ENCODE assay signal across 14 cellular contexts in the genomic region with DNA sequence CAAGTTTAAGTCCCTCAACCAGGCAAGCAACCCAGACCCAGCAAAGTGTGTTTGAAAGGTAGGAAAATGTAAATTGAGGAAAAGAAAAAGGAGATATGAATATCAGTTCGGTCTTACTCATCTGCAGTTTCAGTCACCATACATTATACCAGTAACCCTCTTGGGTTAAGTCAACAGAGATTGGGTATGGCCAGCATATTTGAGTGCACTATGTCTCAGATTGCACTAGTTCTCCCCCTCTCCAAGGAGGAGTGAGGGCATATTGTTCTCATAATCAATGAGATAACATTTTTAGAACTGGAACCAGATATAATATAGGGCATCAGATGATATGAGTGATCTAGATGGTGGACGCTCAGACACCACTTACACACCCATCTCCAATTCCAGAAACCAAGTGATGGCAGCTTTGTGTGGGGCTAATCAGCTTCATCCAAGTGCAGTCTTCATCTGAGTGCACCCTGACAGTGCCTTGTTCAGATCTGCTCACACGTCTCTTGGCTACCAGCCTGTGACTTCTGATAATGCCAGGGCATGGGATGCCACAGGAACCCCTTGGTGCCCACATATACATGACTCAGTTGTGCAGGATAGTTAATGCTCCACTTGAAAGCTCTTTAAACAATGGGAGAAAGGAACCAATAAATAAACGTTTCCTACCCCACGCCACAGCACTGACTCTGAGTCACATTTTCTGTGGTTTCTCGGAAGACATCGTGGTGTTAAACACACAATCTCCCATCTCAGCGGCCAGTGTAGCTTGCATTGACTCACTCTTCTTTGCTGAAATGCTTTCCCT.
DNase-seq lines count a peak whose midpoint lies in the region; ATAC-seq, FAIRE-seq and TF ChIP-seq lines count a peak whose summit lies in the region.
"Had no signal": no experiment of that assay in that cellular context is flagged by ENCODE, and none has a peak within 500 bp of the region (broad histone marks: within the 10 kb centered on the region; RNA-seq: fewer than 3 reads in every experiment).

No MANE protein-coding gene starts in this region.

- no peaks in the 10 kb centered on the region for H3K36me3 Mint-ChIP-seq in immature natural killer cell
- H3K36me3 Mint-ChIP-seq: activated naive CD4-positive, alpha-beta T cell treated with anti-CD3 and anti-CD28 coated beads, Interleukin-2, amount 10 ng/mL, durations not matched to agents 7 days and 5 days had no signal

- H3K36me3 ChIP-seq in PC-3 (ENCODE audit: low read depth, low read length) (no peaks in the 10 kb centered on the region), bronchial epithelial cell (ENCODE audit: control insufficient read depth, insufficient read depth, low read length) (no peaks in the 10 kb centered on the region), kidney (ENCODE audit: control insufficient read depth in 1 of 2, insufficient read depth in 2 of 2, low read length in 2 of 2) (no peaks in the 10 kb centered on the region), Peyer's patch (no peaks in the 10 kb centered on the region)
- H3K36me3 ChIP-seq: SJCRH30 had no signal

- intact Hi-C loops in PC-3 (cut with micrococcal nuclease), result loop anchor here (2.0 to 10.0 kb wide), 2 partner anchors 25 to 53 kb away; no protein-coding TSS in a partner anchor
- intact Hi-C loops in kidney (cut with DNase I), result no loop called here

- H2AFZ ChIP-seq in PC-3 (ENCODE audit: low read length), result no peak overlapping the region

- no peaks in the 10 kb centered on the region for H3K79me2 ChIP-seq in PC-3 (ENCODE audit: low read length)

- H3K9ac ChIP-seq in PC-3 (ENCODE audit: low read length) (no peak overlapping the region), kidney (ENCODE audit: low read length in 2 of 2) (no peak overlapping the region)

- H3K4me1 Mint-ChIP-seq in immature natural killer cell, result no peaks in the 10 kb centered on the region
- H3K4me1 Mint-ChIP-seq: activated naive CD4-positive, alpha-beta T cell treated with anti-CD3 and anti-CD28 coated beads, Interleukin-2, amount 10 ng/mL, durations not matched to agents 7 days and 5 days had no signal

- H3K9me3 ChIP-seq in PC-3 (ENCODE audit: low read length), result no peaks in the 10 kb centered on the region
- no peaks in the 10 kb centered on the region for H3K9me3 ChIP-seq in kidney (ENCODE audit: control insufficient read depth in 1 of 2, low read length in 2 of 2)
- H3K9me3 ChIP-seq in Peyer's patch, result no peaks in the 10 kb centered on the region
- H3K9me3 ChIP-seq: SJCRH30 had no signal

- peak overlapping the region; percentile 60 for H3K4me2 ChIP-seq in PC-3 (ENCODE audit: low read length)

- H3K9me2 ChIP-seq in PC-3 (replicated peaks; ENCODE audit: low read length), result no peaks in the 10 kb centered on the region

- H3K9me3 Mint-ChIP-seq in immature natural killer cell, result no peaks in the 10 kb centered on the region
- H3K9me3 Mint-ChIP-seq: activated naive CD4-positive, alpha-beta T cell treated with anti-CD3 and anti-CD28 coated beads, Interleukin-2, amount 10 ng/mL, durations not matched to agents 7 days and 5 days had no signal

- CTCF ChIA-PET in PC-3 (lab: Charles Lee), result interaction anchor here (0.6 to 0.8 kb wide), 4 partner anchors 30 to 62 kb away, joined by 3 to 10 read pairs (median 3); no protein-coding TSS in a partner anchor

- TF ChIP-seq CTCF in PC-3 (conservative IDR thresholded peaks at IDR 0.05; ENCODE audit: low read depth, low read length), result no peak
- no peak for TF ChIP-seq CTCF in bronchial epithelial cell (IDR thresholded peaks at IDR 0.05; ENCODE audit: insufficient read depth, low read length, severe bottlenecking)
- no peak for TF ChIP-seq CTCF in kidney (IDR thresholded peaks at IDR 0.05; ENCODE audit: borderline replicate concordance, extremely low read depth, insufficient read depth)
- TF ChIP-seq CTCF in Peyer's patch (IDR thresholded peaks at IDR 0.05), result no peak

- FAIRE-seq in bronchial epithelial cell (lab: Jason Lieb, UNC) (peak; percentile 76), kidney (lab: Jason Lieb, UNC) (no peak)
- FAIRE-seq: GM19239 had no signal

- no peak for TF ChIP-seq POLR2A in Peyer's patch (IDR thresholded peaks at IDR 0.05)

- H3K27me3 ChIP-seq in PC-3 (ENCODE audit: low read length), result no peaks in the 10 kb centered on the region
- peaks cover 5% of the 10 kb centered on the region for H3K27me3 ChIP-seq in bronchial epithelial cell (ENCODE audit: control insufficient read depth, insufficient read depth, low read length)
- H3K27me3 ChIP-seq in Peyer's patch, result no peaks in the 10 kb centered on the region
- H3K27me3 ChIP-seq: SJCRH30 had no signal

- DNase-seq in EH (ENCODE audit: low read depth), result peak; percentile 96
- DNase-seq in PC-3, result peak; percentile 95
- peak; percentile 89 for DNase-seq in bronchial epithelial cell (ENCODE audit: low read depth)
- peak; percentile 99 for DNase-seq in renal cortical epithelial cell (ENCODE audit: low read depth)
- DNase-seq in kidney, result no peak
- no peak for DNase-seq in Peyer's patch
- no peak for DNase-seq in immature natural killer cell
- DNase-seq: activated naive CD4-positive, alpha-beta T cell treated with anti-CD3 and anti-CD28 coated beads, Interleukin-2, amount 10 ng/mL, durations not matched to agents 7 days and 5 days; DND-41; NCI-H1417 treated with DMSO at 0.1 percent for 48 hours; SJCRH30; substantia nigra had no signal

- H3K4me3 ChIP-seq in PC-3 (ENCODE audit: low read length) (no peak overlapping the region), bronchial epithelial cell (ENCODE audit: low read depth, low read length) (no peak overlapping the region), kidney (ENCODE audit: low read length in 2 of 2) (no peak overlapping the region), Peyer's patch (no peak overlapping the region)
- H3K4me3 ChIP-seq: SJCRH30 had no signal

- H3K27ac ChIP-seq in PC-3 (ENCODE audit: low read length) (peak overlapping the region; percentile 78), kidney (ENCODE audit: low read depth in 2 of 2, low read length in 2 of 2) (no peak overlapping the region), Peyer's patch (peak overlapping the region in 1 of 4 donors; percentile 58)
- H3K27ac ChIP-seq: SJCRH30 had no signal

- no peaks in the 10 kb centered on the region for H4K20me1 ChIP-seq in PC-3 (ENCODE audit: low read length)

- H3K27me3 Mint-ChIP-seq in immature natural killer cell (ENCODE audit: low read depth in 3 of 3), result peaks cover 0 to 6% (median 3%) of the 10 kb centered on the region in 3 donors

- peaks cover 8% of the 10 kb centered on the region for H3F3A ChIP-seq in PC-3 (ENCODE audit: low read length, unreplicated experiment)

- peaks cover 31% of the 10 kb centered on the region for H3K4me1 ChIP-seq in PC-3 (ENCODE audit: insufficient read depth, low read length)
- peaks cover 0 to 2% of the 10 kb centered on the region in 2 donors for H3K4me1 ChIP-seq in kidney (ENCODE audit: control insufficient read depth in 1 of 2, insufficient read depth in 1 of 2, low read depth in 1 of 2, low read length in 2 of 2)
- no peaks in the 10 kb centered on the region for H3K4me1 ChIP-seq in Peyer's patch
- H3K4me1 ChIP-seq: SJCRH30 had no signal

- H3K27ac Mint-ChIP-seq in immature natural killer cell, result no peak overlapping the region
- H3K27ac Mint-ChIP-seq: activated naive CD4-positive, alpha-beta T cell treated with anti-CD3 and anti-CD28 coated beads, Interleukin-2, amount 10 ng/mL, durations not matched to agents 7 days and 5 days had no signal

- peak; percentile 98 for ATAC-seq in PC-3
- ATAC-seq in GM18870 (IDR thresholded peaks at IDR 0.05; ENCODE audit: unreplicated experiment), result no peak

- H3K4me3 Mint-ChIP-seq in immature natural killer cell, result no peak overlapping the region
- H3K4me3 Mint-ChIP-seq: activated naive CD4-positive, alpha-beta T cell treated with anti-CD3 and anti-CD28 coated beads, Interleukin-2, amount 10 ng/mL, durations not matched to agents 7 days and 5 days had no signal

- BruUV-seq in PC-3 (replicated peaks; lab: Mats Ljungman, UMichigan), result no TSS peak

- POLR2A ChIA-PET in PC-3 (lab: Charles Lee; ENCODE audit: unreplicated experiment), result no interaction called here

Comparison
In these comparisons a context has a peak if more than half of its experiments do, and no peak if none do; other contexts are left out.
1. DNase-seq: peak in EH (single experiment), PC-3 (single experiment), bronchial epithelial cell (single experiment) and renal cortical epithelial cell (single experiment); none in kidney (single experiment), Peyer's patch (0 of 3) and immature natural killer cell (0 of 3).